Comparison of ENCODE assay signal across 8 cellular contexts in genomic region chr3:150414273-150414672, GRCh38. TPM values are rescaled to one million over a fixed set of nuclear protein-coding genes. Genes with fewer than 3 reads are reported as not detected.
DNase-seq lines count a peak whose midpoint lies in the region; ATAC-seq, FAIRE-seq and TF ChIP-seq lines count a peak whose summit lies in the region.

No MANE protein-coding gene starts in this region.

- peaks cover 98% of the 10 kb centered on the region for H4K20me1 ChIP-seq in astrocyte (ENCODE audit: insufficient read depth, low read length)

- H3K4me3 Mint-ChIP-seq in astrocyte (ENCODE audit: unreplicated experiment): peak overlapping the region; percentile 91

- TF ChIP-seq CTCF in astrocyte (IDR thresholded peaks at IDR 0.05; ENCODE audit: insufficient read depth, low read depth, low read length) (no peak), kidney epithelial cell (IDR thresholded peaks at IDR 0.05; ENCODE audit: insufficient read depth, low read length, poor library complexity, severe bottlenecking) (no peak), uterus (IDR thresholded peaks at IDR 0.05) (no peak)

- H3K27me3 Mint-ChIP-seq in astrocyte (ENCODE audit: low read depth, unreplicated experiment): no peaks in the 10 kb centered on the region

- H3K27ac Mint-ChIP-seq in astrocyte (ENCODE audit: unreplicated experiment): peak overlapping the region; percentile 74

- TF ChIP-seq POLR2A in uterus (IDR thresholded peaks at IDR 0.05): no peak

- H3K9me3 Mint-ChIP-seq in astrocyte (ENCODE audit: unreplicated experiment): no peaks in the 10 kb centered on the region

- H3K27ac ChIP-seq in astrocyte (ENCODE audit: low read depth, low read length) (peak overlapping the region; percentile 75), uterus (peak overlapping the region in 1 of 2 donors; percentile 22)

- intact Hi-C loops in uterus (cut with DNase I; ENCODE audit: low total_unique reads): no loop called here

- H3K4me1 ChIP-seq in astrocyte (ENCODE audit: insufficient read depth, low read length) (peaks cover 20% of the 10 kb centered on the region), uterus (no peaks in the 10 kb centered on the region)

- H3K9me3 ChIP-seq in astrocyte (ENCODE audit: insufficient read depth, low read depth, low read length) (no peaks in the 10 kb centered on the region), uterus (no peaks in the 10 kb centered on the region)

- H3K27me3 ChIP-seq in astrocyte (ENCODE audit: insufficient read depth, low read length) (no peaks in the 10 kb centered on the region), kidney epithelial cell (ENCODE audit: control insufficient read depth, insufficient read depth, low read length) (no peaks in the 10 kb centered on the region), uterus (no peaks in the 10 kb centered on the region)

- DNase-seq in AG08396 (ENCODE audit: low spot score) (peak; percentile 15), HT-29 (ENCODE audit: low spot score) (peak; percentile 45), astrocyte (ENCODE audit: low read depth) (peak; percentile 66), kidney epithelial cell (ENCODE audit: low read depth) (no peak), uterus (no peak), islet precursor cell (no peak), NCI-H510A (lab: John Stamatoyannopoulos, UW) (no peak)

- H3K4me3 ChIP-seq in astrocyte (ENCODE audit: insufficient read depth, low read depth, low read length) (peak overlapping the region; percentile 97), kidney epithelial cell (ENCODE audit: low read depth, low read length) (peak overlapping the region; percentile 15), uterus (peak overlapping the region; percentile 7 to 11)

- H3K9ac ChIP-seq in astrocyte (ENCODE audit: low read length): peak overlapping the region; percentile 98

- peak; percentile 71 for FAIRE-seq in astrocyte (lab: Jason Lieb, UNC)

- H3K4me2 ChIP-seq in astrocyte (ENCODE audit: low read length): peak overlapping the region; percentile 97

- ATAC-seq in HG03439 (IDR thresholded peaks at IDR 0.05; ENCODE audit: unreplicated experiment): no peak

- H3K36me3 Mint-ChIP-seq in astrocyte (ENCODE audit: low read depth, unreplicated experiment): peaks cover 36% of the 10 kb centered on the region

- no peaks in the 10 kb centered on the region for H3K36me3 ChIP-seq in astrocyte (ENCODE audit: insufficient read depth, low read length)
- H3K36me3 ChIP-seq in kidney epithelial cell (ENCODE audit: control insufficient read depth, insufficient read depth, low read length): peaks cover 4% of the 10 kb centered on the region
- no peaks in the 10 kb centered on the region for H3K36me3 ChIP-seq in uterus

- no peak overlapping the region for H2AFZ ChIP-seq in astrocyte (ENCODE audit: low read depth, low read length)

- H3K4me1 Mint-ChIP-seq in astrocyte (ENCODE audit: low read depth, unreplicated experiment): peaks cover 25% of the 10 kb centered on the region

- peaks cover 100% of the 10 kb centered on the region for H3K79me2 ChIP-seq in astrocyte (ENCODE audit: insufficient read depth, low read length)

RNA-seq across cellular contexts. Expression of gene TSC22D2, which starts 6.2 kb away (rescaled TPM):
- total RNA-seq in HT-29 (2014; rRNA removed; shearing (Covaris generic)): 5.7 and 6.0 TPM in 2 replicates
- total RNA-seq in astrocyte (99.4 and 116 TPM in 2 replicates), kidney epithelial cell (13.3 and 16.8 TPM in 2 replicates), uterus (10 to 100 TPM; 11.8 to 60.5 (median 23.6) TPM)

Comparison
In these comparisons a context has a peak if more than half of its experiments do, and no peak if none do; other contexts are left out.
1. DNase-seq: peak in AG08396 (single experiment), HT-29 (single experiment) and astrocyte (single experiment); none in kidney epithelial cell (single experiment), uterus (0 of 2), islet precursor cell (single experiment) and NCI-H510A (single experiment).
2. H3K4me3 ChIP-seq: peak in every context shown above with its lines; median percentile 97 in astrocyte; 15 in kidney epithelial cell; 9 in uterus.